8 cellular contexts compared by ENCODE assay signal in genomic region chr12:126772171-126772864, GRCh38.
DNase-seq lines count a peak whose midpoint lies in the region; ATAC-seq lines count a peak whose summit lies in the region.

No MANE protein-coding gene starts in this region.

- DNase-seq in AG08395 (ENCODE audit: low spot score) (peak; percentile 7), T follicular helper cell (ENCODE audit: low read depth) (peak; percentile 13), hypothalamus (lab: John Stamatoyannopoulos, UW) (no peak), NCI-H1092 treated with DMSO at 0.1 percent for 48 hours (lab: John Stamatoyannopoulos, UW) (no peak)
- peak; percentile 32 to 59 (median 54) for DNase-seq in effector memory CD4-positive, alpha-beta T cell
- peak; percentile 2 for DNase-seq in stimulated activated CD8-positive, alpha-beta memory T cell treated with anti-CD3 and anti-CD28 coated beads, Interleukin-12 subunit alpha, Interleukin-12 subunit beta, amount 100 ng/mL, for 1 hour (ENCODE audit: low read depth)

- H3K27me3 ChIP-seq in effector memory CD4-positive, alpha-beta T cell (replicated peaks; ENCODE audit: control insufficient read depth, insufficient read depth, low read length, poor library complexity, severe bottlenecking) = no peaks in the 10 kb centered on the region

- no peaks in the 10 kb centered on the region for H3K9me3 ChIP-seq in effector memory CD4-positive, alpha-beta T cell (ENCODE audit: control insufficient read depth, low read length)

- peak overlapping the region; percentile 22 for H3K4me3 ChIP-seq in effector memory CD4-positive, alpha-beta T cell (ENCODE audit: insufficient read depth, low read depth, low read length, poor library complexity, severe bottlenecking)

- H3K27ac ChIP-seq in effector memory CD4-positive, alpha-beta T cell (ENCODE audit: insufficient read depth, low read length, poor library complexity, severe bottlenecking) = peak overlapping the region; percentile 80

- peaks cover 2% of the 10 kb centered on the region for H3K4me1 ChIP-seq in effector memory CD4-positive, alpha-beta T cell (ENCODE audit: control insufficient read depth, insufficient read depth, low read length, poor library complexity, severe bottlenecking)

- ATAC-seq in GM19035 (IDR thresholded peaks at IDR 0.05; ENCODE audit: unreplicated experiment) (peak; percentile 63), HG03135 (IDR thresholded peaks at IDR 0.05; ENCODE audit: unreplicated experiment) (peak; percentile 65)

- H3K36me3 ChIP-seq in effector memory CD4-positive, alpha-beta T cell (ENCODE audit: control insufficient read depth, insufficient read depth, low read length) = no peaks in the 10 kb centered on the region

Comparison
In these comparisons a context has a peak if more than half of its experiments do, and no peak if none do; other contexts are left out.
1. DNase-seq: peak in AG08395 (single experiment), T follicular helper cell (single experiment), effector memory CD4-positive, alpha-beta T cell (3 of 3) and stimulated activated CD8-positive, alpha-beta memory T cell treated with anti-CD3 and anti-CD28 coated beads, Interleukin-12 subunit alpha, Interleukin-12 subunit beta, amount 100 ng/mL, for 1 hour (single experiment); none in hypothalamus (0 of 51) and NCI-H1092 treated with DMSO at 0.1 percent for 48 hours (single experiment).